In genomic region chr6:128519132-128519930, GRCh38 we compare ENCODE assay signal across 8 cellular contexts. TPM values are rescaled to one million over a fixed set of nuclear protein-coding genes. Genes with fewer than 3 reads are reported as not detected.
DNase-seq lines count a peak whose midpoint lies in the region; ATAC-seq and TF ChIP-seq lines count a peak whose summit lies in the region.

No MANE protein-coding gene starts in this region.

- H3K27me3 ChIP-seq in PC-9 (ENCODE audit: insufficient read depth, low read depth), result no peaks in the 10 kb centered on the region
- H3K27me3 ChIP-seq in heart left ventricle, result peaks cover 0 to 48% (median 0%) of the 10 kb centered on the region in 9 donors
- H3K27me3 ChIP-seq in parathyroid adenoma (ENCODE audit: control insufficient read depth, insufficient read depth, low read length), result no peaks in the 10 kb centered on the region

- intact Hi-C loops in PC-9 (cut with micrococcal nuclease; ENCODE audit: unreplicated experiment) (loop anchor here (5.0 kb wide), 2 partner anchors 547 to 1058 kb away; no protein-coding TSS in a partner anchor), heart left ventricle (cut with DNase I) (loop anchor here in 7 of 10 donors (2.0 to 10.0 kb wide), 10 partner anchors 25 to 455 kb away; no protein-coding TSS in a partner anchor)

- H3K4me1 Mint-ChIP-seq in activated naive CD8-positive, alpha-beta T cell treated with anti-CD3 and anti-CD28 coated beads for 36 hours, result peaks cover 18% of the 10 kb centered on the region

- H3K9me3 ChIP-seq in PC-9 (ENCODE audit: insufficient read depth, low read depth) (no peaks in the 10 kb centered on the region), heart left ventricle (no peaks in the 10 kb centered on the region), parathyroid adenoma (ENCODE audit: control insufficient read depth, low read length) (no peaks in the 10 kb centered on the region)

- peak overlapping the region; percentile 94 for H3K4me3 Mint-ChIP-seq in activated naive CD8-positive, alpha-beta T cell treated with anti-CD3 and anti-CD28 coated beads for 36 hours

- peaks cover 55% of the 10 kb centered on the region for H3K27me3 Mint-ChIP-seq in activated naive CD8-positive, alpha-beta T cell treated with anti-CD3 and anti-CD28 coated beads for 36 hours

- BruUV-seq in PC-9 (replicated peaks; lab: Mats Ljungman, UMichigan), result no TSS peak

- 0 to 5% (median 1%) methylated on average over 28 to 46 of the region's 46 CpGs for WGBS in heart left ventricle, 4 donors

- no peak overlapping the region for H3K9ac ChIP-seq in parathyroid adenoma

- H3K9me3 Mint-ChIP-seq in activated naive CD8-positive, alpha-beta T cell treated with anti-CD3 and anti-CD28 coated beads for 36 hours, result no peaks in the 10 kb centered on the region

- TF ChIP-seq POLR2A in heart left ventricle (IDR thresholded peaks at IDR 0.05), result no peak

- peaks cover 58% of the 10 kb centered on the region for H3K79me2 ChIP-seq in PC-9 (ENCODE audit: low read depth)
- H3K79me2 ChIP-seq in parathyroid adenoma, result no peaks in the 10 kb centered on the region

- peak; percentile 12 for ATAC-seq in HG02870 (IDR thresholded peaks at IDR 0.05; ENCODE audit: unreplicated experiment)
- ATAC-seq in heart left ventricle, result peak; percentile 28 to 58 (median 48)
- no peak for ATAC-seq in HG02885 (IDR thresholded peaks at IDR 0.05; ENCODE audit: poor library complexity, unreplicated experiment)

- H2AFZ ChIP-seq in PC-9 (peak overlapping the region; percentile 95), parathyroid adenoma (peak overlapping the region; percentile 99)

- H3K4me1 ChIP-seq in PC-9 (replicated peaks; ENCODE audit: insufficient read depth) (peaks cover 57% of the 10 kb centered on the region), heart left ventricle (peaks cover 0 to 46% (median 30%) of the 10 kb centered on the region in 12 donors), parathyroid adenoma (peaks cover 4% of the 10 kb centered on the region)

- H3F3A ChIP-seq in PC-9 (ENCODE audit: insufficient read depth, low read depth), result peaks cover 25% of the 10 kb centered on the region

- H3K4me3 ChIP-seq in PC-9 (peak overlapping the region; percentile 81), heart left ventricle (peak overlapping the region; percentile 60 to 91 (median 87)), parathyroid adenoma (ENCODE audit: low read depth, low read length) (peak overlapping the region; percentile 76)

- DNase-seq in DMS 273 treated with DMSO at 0.1 percent for 48 hours (lab: John Stamatoyannopoulos, UW) (peak; percentile 70), PC-9 (peak; percentile 53 to 63), heart left ventricle (peak; percentile 45 to 69 (median 50)), putamen (ENCODE audit: low spot score) (no peak)
- peak; percentile 38 for DNase-seq in activated naive CD8-positive, alpha-beta T cell treated with anti-CD3 and anti-CD28 coated beads for 36 hours

- peak overlapping the region; percentile 87 for H3K27ac Mint-ChIP-seq in activated naive CD8-positive, alpha-beta T cell treated with anti-CD3 and anti-CD28 coated beads for 36 hours

- no peaks in the 10 kb centered on the region for H3K36me3 Mint-ChIP-seq in activated naive CD8-positive, alpha-beta T cell treated with anti-CD3 and anti-CD28 coated beads for 36 hours

- CTCF ChIA-PET in PC-9 (lab: Charles Lee), result interaction anchor here (1.0 kb wide), 1 partner anchor 139 kb away, joined by 5 read pairs; no protein-coding TSS in a partner anchor

- no peak for TF ChIP-seq CTCF in PC-9 (conservative IDR thresholded peaks at IDR 0.05)
- TF ChIP-seq CTCF in heart left ventricle (IDR thresholded peaks at IDR 0.05), result peak in 7 of 12 donors; percentile 5 to 41 (median 17)
- TF ChIP-seq CTCF in parathyroid adenoma (IDR thresholded peaks at IDR 0.05), result no peak

- H4K20me1 ChIP-seq in PC-9 (ENCODE audit: insufficient read depth), result peaks cover 16% of the 10 kb centered on the region; the same call in 1 of the 2 replicates

- H3K4me2 ChIP-seq in PC-9 (peak overlapping the region; percentile 92), parathyroid adenoma (ENCODE audit: low read length) (peak overlapping the region; percentile 96)

- no peaks in the 10 kb centered on the region for H3K9me2 ChIP-seq in PC-9 (ENCODE audit: insufficient read depth)

- POLR2A ChIA-PET in PC-9 (lab: Charles Lee; ENCODE audit: unreplicated experiment), result interaction anchor here (0.5 to 1.0 kb wide), 3 partner anchors 45 to 179 kb away, joined by 3 to 14 read pairs (median 4); no protein-coding TSS in a partner anchor

- H3K27ac ChIP-seq in PC-9 (peak overlapping the region; percentile 91), heart left ventricle (peak overlapping the region; percentile 87 to 98 (median 94)), parathyroid adenoma (peak overlapping the region; percentile 88)

- H3K36me3 ChIP-seq in PC-9 (ENCODE audit: low read depth) (no peaks in the 10 kb centered on the region; the same call in 1 of the 2 replicates), heart left ventricle (no peaks in the 10 kb centered on the region), parathyroid adenoma (ENCODE audit: control insufficient read depth, insufficient read depth, low read length) (no peaks in the 10 kb centered on the region)

RNA-seq across cellular contexts. Expression of gene PTPRK, which starts 1.1 kb away (rescaled TPM):
- total RNA-seq in PC-9 (2021) (82.5 and 89.3 TPM in 2 replicates), heart left ventricle (10 to 100 TPM; 27.8 to 50.8 (median 40.0) TPM)
- total RNA-seq in activated naive CD8-positive, alpha-beta T cell treated with anti-CD3 and anti-CD28 coated beads for 36 hours, result 10 to 100 TPM; 13.4 to 18.0 TPM
- polyA plus RNA-seq in heart left ventricle, result 10 to 100 TPM in 1 of 2 donors, 1 to 10 TPM in 1; 5.4 to 16.4 TPM

Comparison
In these comparisons a context has a peak if more than half of its experiments do, and no peak if none do; other contexts are left out.
1. CTCF ChIP-seq: peak in heart left ventricle (7 of 12); none in PC-9 (single experiment) and parathyroid adenoma (single experiment).
2. Peak in every context shown above with its lines, with median percentiles within 50 percentile points of each other: H3K27ac ChIP-seq and H3K4me3 ChIP-seq.